Comparison of ENCODE assay signal across 1 cellular context in the genomic region with DNA sequence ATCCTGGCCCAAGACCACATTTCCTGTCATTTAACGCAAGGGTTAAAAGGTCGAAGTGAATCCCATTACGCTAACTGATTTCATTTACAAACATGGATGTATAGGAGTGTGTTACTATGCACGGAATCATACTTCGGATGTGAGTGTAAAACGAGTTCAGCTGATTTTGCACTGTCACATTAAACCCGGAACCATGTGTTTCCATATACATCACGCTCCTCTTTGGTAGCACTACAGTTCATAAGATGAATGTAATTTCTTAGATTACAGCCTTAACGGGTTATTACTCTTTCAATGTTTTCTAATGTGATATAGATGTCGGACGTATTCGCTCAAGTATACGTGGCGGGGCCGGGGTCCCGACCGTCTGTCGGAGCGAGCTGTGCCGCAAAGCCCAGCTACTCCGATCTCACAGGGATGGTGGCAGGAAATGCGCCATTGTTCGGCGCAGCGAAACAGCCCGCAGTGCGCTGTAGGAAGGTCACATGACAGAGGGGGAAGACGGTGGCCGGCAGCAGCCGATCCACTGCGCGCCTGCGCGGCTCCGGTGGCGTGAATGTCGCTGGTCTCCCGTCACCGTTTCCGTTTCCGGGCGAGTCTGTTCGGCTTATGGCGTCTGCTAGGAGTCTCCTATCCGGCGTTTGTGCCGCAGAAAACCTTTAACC.
A peak's percentile ranks its signal among the peaks of the same experiment; 100 is the strongest.
TF ChIP-seq lines count a peak whose summit lies in the region.

No MANE protein-coding gene starts in this region.

TF ChIP-seq in HepG2, 621 proteins besides CTCF, POLR2A, EP300 and RAD21 (continued from another document and continues in another):
- TF ChIP-seq, protein P1, sequence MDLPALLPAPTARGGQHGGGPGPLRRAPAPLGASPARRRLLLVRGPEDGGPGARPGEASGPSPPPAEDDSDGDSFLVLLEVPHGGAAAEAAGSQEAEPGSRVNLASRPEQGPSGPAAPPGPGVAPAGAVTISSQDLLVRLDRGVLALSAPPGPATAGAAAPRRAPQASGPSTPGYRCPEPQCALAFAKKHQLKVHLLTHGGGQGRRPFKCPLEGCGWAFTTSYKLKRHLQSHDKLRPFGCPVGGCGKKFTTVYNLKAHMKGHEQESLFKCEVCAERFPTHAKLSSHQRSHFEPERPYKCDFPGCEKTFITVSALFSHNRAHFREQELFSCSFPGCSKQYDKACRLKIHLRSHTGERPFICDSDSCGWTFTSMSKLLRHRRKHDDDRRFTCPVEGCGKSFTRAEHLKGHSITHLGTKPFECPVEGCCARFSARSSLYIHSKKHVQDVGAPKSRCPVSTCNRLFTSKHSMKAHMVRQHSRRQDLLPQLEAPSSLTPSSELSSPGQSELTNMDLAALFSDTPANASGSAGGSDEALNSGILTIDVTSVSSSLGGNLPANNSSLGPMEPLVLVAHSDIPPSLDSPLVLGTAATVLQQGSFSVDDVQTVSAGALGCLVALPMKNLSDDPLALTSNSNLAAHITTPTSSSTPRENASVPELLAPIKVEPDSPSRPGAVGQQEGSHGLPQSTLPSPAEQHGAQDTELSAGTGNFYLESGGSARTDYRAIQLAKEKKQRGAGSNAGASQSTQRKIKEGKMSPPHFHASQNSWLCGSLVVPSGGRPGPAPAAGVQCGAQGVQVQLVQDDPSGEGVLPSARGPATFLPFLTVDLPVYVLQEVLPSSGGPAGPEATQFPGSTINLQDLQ (CRISPR knock-in tag; IDR thresholded peaks at IDR 0.05), result no peak
- TF ChIP-seq ZNF768 (CRISPR knock-in tag; IDR thresholded peaks at IDR 0.05), result peak; percentile 43; the same call in 1 of the 2 replicates
- TF ChIP-seq, protein P2, sequence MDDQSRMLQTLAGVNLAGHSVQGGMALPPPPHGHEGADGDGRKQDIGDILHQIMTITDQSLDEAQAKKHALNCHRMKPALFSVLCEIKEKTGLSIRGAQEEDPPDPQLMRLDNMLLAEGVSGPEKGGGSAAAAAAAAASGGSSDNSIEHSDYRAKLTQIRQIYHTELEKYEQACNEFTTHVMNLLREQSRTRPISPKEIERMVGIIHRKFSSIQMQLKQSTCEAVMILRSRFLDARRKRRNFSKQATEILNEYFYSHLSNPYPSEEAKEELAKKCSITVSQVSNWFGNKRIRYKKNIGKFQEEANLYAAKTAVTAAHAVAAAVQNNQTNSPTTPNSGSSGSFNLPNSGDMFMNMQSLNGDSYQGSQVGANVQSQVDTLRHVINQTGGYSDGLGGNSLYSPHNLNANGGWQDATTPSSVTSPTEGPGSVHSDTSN (CRISPR knock-in tag; IDR thresholded peaks at IDR 0.05; ENCODE audit: borderline replicate concordance), result no peak
- TF ChIP-seq, protein P3, sequence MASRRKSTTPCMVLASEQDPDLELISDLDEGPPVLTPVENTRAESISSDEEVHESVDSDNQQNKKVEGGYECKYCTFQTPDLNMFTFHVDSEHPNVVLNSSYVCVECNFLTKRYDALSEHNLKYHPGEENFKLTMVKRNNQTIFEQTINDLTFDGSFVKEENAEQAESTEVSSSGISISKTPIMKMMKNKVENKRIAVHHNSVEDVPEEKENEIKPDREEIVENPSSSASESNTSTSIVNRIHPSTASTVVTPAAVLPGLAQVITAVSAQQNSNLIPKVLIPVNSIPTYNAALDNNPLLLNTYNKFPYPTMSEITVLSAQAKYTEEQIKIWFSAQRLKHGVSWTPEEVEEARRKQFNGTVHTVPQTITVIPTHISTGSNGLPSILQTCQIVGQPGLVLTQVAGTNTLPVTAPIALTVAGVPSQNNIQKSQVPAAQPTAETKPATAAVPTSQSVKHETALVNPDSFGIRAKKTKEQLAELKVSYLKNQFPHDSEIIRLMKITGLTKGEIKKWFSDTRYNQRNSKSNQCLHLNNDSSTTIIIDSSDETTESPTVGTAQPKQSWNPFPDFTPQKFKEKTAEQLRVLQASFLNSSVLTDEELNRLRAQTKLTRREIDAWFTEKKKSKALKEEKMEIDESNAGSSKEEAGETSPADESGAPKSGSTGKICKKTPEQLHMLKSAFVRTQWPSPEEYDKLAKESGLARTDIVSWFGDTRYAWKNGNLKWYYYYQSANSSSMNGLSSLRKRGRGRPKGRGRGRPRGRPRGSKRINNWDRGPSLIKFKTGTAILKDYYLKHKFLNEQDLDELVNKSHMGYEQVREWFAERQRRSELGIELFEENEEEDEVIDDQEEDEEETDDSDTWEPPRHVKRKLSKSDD (CRISPR knock-in tag; IDR thresholded peaks at IDR 0.05; ENCODE audit: low read depth), result no peak
- TF ChIP-seq HOXA7 (CRISPR knock-in tag; IDR thresholded peaks at IDR 0.05), result no peak
- TF ChIP-seq ZNF879 (CRISPR knock-in tag; IDR thresholded peaks at IDR 0.05), result no peak
- TF ChIP-seq, protein P4, sequence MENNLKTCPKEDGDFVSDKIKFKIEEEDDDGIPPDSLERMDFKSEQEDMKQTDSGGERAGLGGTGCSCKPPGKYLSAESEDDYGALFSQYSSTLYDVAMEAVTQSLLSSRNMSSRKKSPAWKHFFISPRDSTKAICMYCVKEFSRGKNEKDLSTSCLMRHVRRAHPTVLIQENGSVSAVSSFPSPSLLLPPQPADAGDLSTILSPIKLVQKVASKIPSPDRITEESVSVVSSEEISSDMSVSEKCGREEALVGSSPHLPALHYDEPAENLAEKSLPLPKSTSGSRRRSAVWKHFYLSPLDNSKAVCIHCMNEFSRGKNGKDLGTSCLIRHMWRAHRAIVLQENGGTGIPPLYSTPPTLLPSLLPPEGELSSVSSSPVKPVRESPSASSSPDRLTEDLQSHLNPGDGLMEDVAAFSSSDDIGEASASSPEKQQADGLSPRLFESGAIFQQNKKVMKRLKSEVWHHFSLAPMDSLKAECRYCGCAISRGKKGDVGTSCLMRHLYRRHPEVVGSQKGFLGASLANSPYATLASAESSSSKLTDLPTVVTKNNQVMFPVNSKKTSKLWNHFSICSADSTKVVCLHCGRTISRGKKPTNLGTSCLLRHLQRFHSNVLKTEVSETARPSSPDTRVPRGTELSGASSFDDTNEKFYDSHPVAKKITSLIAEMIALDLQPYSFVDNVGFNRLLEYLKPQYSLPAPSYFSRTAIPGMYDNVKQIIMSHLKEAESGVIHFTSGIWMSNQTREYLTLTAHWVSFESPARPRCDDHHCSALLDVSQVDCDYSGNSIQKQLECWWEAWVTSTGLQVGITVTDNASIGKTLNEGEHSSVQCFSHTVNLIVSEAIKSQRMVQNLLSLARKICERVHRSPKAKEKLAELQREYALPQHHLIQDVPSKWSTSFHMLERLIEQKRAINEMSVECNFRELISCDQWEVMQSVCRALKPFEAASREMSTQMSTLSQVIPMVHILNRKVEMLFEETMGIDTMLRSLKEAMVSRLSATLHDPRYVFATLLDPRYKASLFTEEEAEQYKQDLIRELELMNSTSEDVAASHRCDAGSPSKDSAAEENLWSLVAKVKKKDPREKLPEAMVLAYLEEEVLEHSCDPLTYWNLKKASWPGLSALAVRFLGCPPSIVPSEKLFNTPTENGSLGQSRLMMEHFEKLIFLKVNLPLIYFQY (CRISPR knock-in tag; IDR thresholded peaks at IDR 0.05; ENCODE audit: borderline replicate concordance), result no peak
- 0 out of 2 replicates have a peak, but pooled peaks have one; percentile 68 for TF ChIP-seq ZNF225 (CRISPR knock-in tag; IDR thresholded peaks at IDR 0.05)
- TF ChIP-seq, protein P5, sequence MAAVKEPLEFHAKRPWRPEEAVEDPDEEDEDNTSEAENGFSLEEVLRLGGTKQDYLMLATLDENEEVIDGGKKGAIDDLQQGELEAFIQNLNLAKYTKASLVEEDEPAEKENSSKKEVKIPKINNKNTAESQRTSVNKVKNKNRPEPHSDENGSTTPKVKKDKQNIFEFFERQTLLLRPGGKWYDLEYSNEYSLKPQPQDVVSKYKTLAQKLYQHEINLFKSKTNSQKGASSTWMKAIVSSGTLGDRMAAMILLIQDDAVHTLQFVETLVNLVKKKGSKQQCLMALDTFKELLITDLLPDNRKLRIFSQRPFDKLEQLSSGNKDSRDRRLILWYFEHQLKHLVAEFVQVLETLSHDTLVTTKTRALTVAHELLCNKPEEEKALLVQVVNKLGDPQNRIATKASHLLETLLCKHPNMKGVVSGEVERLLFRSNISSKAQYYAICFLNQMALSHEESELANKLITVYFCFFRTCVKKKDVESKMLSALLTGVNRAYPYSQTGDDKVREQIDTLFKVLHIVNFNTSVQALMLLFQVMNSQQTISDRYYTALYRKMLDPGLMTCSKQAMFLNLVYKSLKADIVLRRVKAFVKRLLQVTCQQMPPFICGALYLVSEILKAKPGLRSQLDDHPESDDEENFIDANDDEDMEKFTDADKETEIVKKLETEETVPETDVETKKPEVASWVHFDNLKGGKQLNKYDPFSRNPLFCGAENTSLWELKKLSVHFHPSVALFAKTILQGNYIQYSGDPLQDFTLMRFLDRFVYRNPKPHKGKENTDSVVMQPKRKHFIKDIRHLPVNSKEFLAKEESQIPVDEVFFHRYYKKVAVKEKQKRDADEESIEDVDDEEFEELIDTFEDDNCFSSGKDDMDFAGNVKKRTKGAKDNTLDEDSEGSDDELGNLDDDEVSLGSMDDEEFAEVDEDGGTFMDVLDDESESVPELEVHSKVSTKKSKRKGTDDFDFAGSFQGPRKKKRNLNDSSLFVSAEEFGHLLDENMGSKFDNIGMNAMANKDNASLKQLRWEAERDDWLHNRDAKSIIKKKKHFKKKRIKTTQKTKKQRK (IDR thresholded peaks at IDR 0.05; ENCODE audit: low read length), result no peak
- TF ChIP-seq, protein P6, sequence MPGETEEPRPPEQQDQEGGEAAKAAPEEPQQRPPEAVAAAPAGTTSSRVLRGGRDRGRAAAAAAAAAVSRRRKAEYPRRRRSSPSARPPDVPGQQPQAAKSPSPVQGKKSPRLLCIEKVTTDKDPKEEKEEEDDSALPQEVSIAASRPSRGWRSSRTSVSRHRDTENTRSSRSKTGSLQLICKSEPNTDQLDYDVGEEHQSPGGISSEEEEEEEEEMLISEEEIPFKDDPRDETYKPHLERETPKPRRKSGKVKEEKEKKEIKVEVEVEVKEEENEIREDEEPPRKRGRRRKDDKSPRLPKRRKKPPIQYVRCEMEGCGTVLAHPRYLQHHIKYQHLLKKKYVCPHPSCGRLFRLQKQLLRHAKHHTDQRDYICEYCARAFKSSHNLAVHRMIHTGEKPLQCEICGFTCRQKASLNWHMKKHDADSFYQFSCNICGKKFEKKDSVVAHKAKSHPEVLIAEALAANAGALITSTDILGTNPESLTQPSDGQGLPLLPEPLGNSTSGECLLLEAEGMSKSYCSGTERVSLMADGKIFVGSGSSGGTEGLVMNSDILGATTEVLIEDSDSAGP (CRISPR knock-in tag; IDR thresholded peaks at IDR 0.05; ENCODE audit: borderline replicate concordance), result peak; percentile 27; the same call in 1 of the 2 replicates
- no peak for TF ChIP-seq GTF2F1 (IDR thresholded peaks at IDR 0.05; ENCODE audit: low read length)
- TF ChIP-seq, protein P7, sequence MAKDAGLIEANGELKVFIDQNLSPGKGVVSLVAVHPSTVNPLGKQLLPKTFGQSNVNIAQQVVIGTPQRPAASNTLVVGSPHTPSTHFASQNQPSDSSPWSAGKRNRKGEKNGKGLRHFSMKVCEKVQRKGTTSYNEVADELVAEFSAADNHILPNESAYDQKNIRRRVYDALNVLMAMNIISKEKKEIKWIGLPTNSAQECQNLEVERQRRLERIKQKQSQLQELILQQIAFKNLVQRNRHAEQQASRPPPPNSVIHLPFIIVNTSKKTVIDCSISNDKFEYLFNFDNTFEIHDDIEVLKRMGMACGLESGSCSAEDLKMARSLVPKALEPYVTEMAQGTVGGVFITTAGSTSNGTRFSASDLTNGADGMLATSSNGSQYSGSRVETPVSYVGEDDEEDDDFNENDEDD (CRISPR knock-in tag; IDR thresholded peaks at IDR 0.05; ENCODE audit: borderline replicate concordance), result no peak
- TF ChIP-seq U2AF1 (optimal IDR thresholded peaks at IDR 0.05; ENCODE audit: low read depth, low read length), result no peak
- TF ChIP-seq NR3C1 (CRISPR knock-in tag; IDR thresholded peaks at IDR 0.05), result no peak
- TF ChIP-seq, protein P8, sequence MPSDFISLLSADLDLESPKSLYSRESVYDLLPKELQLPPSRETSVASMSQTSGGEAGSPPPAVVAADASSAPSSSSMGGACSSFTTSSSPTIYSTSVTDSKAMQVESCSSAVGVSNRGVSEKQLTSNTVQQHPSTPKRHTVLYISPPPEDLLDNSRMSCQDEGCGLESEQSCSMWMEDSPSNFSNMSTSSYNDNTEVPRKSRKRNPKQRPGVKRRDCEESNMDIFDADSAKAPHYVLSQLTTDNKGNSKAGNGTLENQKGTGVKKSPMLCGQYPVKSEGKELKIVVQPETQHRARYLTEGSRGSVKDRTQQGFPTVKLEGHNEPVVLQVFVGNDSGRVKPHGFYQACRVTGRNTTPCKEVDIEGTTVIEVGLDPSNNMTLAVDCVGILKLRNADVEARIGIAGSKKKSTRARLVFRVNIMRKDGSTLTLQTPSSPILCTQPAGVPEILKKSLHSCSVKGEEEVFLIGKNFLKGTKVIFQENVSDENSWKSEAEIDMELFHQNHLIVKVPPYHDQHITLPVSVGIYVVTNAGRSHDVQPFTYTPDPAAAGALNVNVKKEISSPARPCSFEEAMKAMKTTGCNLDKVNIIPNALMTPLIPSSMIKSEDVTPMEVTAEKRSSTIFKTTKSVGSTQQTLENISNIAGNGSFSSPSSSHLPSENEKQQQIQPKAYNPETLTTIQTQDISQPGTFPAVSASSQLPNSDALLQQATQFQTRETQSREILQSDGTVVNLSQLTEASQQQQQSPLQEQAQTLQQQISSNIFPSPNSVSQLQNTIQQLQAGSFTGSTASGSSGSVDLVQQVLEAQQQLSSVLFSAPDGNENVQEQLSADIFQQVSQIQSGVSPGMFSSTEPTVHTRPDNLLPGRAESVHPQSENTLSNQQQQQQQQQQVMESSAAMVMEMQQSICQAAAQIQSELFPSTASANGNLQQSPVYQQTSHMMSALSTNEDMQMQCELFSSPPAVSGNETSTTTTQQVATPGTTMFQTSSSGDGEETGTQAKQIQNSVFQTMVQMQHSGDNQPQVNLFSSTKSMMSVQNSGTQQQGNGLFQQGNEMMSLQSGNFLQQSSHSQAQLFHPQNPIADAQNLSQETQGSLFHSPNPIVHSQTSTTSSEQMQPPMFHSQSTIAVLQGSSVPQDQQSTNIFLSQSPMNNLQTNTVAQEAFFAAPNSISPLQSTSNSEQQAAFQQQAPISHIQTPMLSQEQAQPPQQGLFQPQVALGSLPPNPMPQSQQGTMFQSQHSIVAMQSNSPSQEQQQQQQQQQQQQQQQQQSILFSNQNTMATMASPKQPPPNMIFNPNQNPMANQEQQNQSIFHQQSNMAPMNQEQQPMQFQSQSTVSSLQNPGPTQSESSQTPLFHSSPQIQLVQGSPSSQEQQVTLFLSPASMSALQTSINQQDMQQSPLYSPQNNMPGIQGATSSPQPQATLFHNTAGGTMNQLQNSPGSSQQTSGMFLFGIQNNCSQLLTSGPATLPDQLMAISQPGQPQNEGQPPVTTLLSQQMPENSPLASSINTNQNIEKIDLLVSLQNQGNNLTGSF (CRISPR knock-in tag; IDR thresholded peaks at IDR 0.05), result no peak
- TF ChIP-seq GZF1 (CRISPR knock-in tag; IDR thresholded peaks at IDR 0.05), result no peak
- TF ChIP-seq TOPORS (CRISPR knock-in tag; IDR thresholded peaks at IDR 0.05), result peak; percentile 74; the same call in 1 of the 2 replicates
- no peak for TF ChIP-seq RXRA (CRISPR knock-in tag; IDR thresholded peaks at IDR 0.05)
- TF ChIP-seq, protein P9, sequence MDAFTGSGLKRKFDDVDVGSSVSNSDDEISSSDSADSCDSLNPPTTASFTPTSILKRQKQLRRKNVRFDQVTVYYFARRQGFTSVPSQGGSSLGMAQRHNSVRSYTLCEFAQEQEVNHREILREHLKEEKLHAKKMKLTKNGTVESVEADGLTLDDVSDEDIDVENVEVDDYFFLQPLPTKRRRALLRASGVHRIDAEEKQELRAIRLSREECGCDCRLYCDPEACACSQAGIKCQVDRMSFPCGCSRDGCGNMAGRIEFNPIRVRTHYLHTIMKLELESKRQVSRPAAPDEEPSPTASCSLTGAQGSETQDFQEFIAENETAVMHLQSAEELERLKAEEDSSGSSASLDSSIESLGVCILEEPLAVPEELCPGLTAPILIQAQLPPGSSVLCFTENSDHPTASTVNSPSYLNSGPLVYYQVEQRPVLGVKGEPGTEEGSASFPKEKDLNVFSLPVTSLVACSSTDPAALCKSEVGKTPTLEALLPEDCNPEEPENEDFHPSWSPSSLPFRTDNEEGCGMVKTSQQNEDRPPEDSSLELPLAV (CRISPR knock-in tag; conservative IDR thresholded peaks at IDR 0.05; ENCODE audit: low read depth), result no peak
- TF ChIP-seq ZZZ3 (CRISPR knock-in tag; IDR thresholded peaks at IDR 0.05; ENCODE audit: borderline replicate concordance), result no peak
- TF ChIP-seq ZFP41 (CRISPR knock-in tag; IDR thresholded peaks at IDR 0.05; ENCODE audit: borderline replicate concordance), result no peak
- TF ChIP-seq NFIB (CRISPR knock-in tag; IDR thresholded peaks at IDR 0.05; ENCODE audit: borderline replicate concordance), result no peak
- TF ChIP-seq TAF1 (CRISPR knock-in tag; IDR thresholded peaks at IDR 0.05), result no peak; the same call in 1 of the 2 replicates
- TF ChIP-seq ZFP36L1 (CRISPR knock-in tag; IDR thresholded peaks at IDR 0.05), result no peak
